ENCODE assay signal across 16 cellular contexts in the genomic region with DNA sequence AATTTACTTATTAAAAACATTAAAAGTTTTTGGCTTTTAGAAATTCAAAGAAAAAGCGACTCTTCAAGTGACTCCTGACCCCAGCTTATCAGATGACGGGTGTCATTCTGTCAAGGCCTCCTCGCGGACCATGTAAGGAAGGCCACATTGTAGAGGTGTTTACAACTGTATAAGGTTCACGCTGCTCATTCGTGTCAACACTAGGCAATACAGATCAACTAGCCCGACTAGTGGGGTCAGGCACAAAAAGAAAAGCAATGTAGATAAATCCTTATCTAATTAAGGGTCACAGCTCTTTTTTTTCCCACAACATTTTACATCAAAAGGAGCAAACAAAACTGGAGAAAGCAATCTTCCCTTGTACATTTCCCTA.
DNase-seq lines count a peak whose midpoint lies in the region; ATAC-seq, FAIRE-seq and TF ChIP-seq lines count a peak whose summit lies in the region.
"Had no signal": no experiment of that assay in that cellular context is flagged by ENCODE, and none has a peak within 500 bp of the region (broad histone marks: within the 10 kb centered on the region; RNA-seq: fewer than 3 reads in every experiment).

No MANE protein-coding gene starts in this region.

- intact Hi-C loops in HepG2 (cut with micrococcal nuclease; ENCODE audit: unreplicated experiment), result loop anchor here (5.0 kb wide), 1 partner anchor 49 kb away; no protein-coding TSS in a partner anchor
- intact Hi-C loops in right lobe of liver (cut with DNase I), result no loop called here
- intact Hi-C loops in K562 (cut with micrococcal nuclease), result no loop called here

- H3K27ac Mint-ChIP-seq in nephron progenitor cell, result peak overlapping the region; percentile 94
- H3K27ac Mint-ChIP-seq: CD4-positive, CD25-positive, alpha-beta regulatory T cell had no signal

- peaks cover 63% of the 10 kb centered on the region for H3K4me1 Mint-ChIP-seq in nephron progenitor cell
- H3K4me1 Mint-ChIP-seq: CD4-positive, CD25-positive, alpha-beta regulatory T cell had no signal

- H3K36me3 ChIP-seq in HepG2 (replicated peaks in 1 of 2; ENCODE audit: control insufficient read depth in 1 of 2, insufficient read depth in 2 of 2, low read length in 2 of 2), result no peaks in the 10 kb centered on the region
- H3K36me3 ChIP-seq in right lobe of liver, result no peaks in the 10 kb centered on the region
- peaks cover 27% of the 10 kb centered on the region; the same call in 2 of the 3 replicates for H3K36me3 ChIP-seq in K562 (ENCODE audit: control insufficient read depth, insufficient read depth, low read length)
- H3K36me3 ChIP-seq: BLaER1 treated with 17β-estradiol and CSF1 and Interleukin-3, amounts not matched to agents 10 nM and 100 nM had no signal

- H3K4me2 ChIP-seq in HepG2 (ENCODE audit: low read depth, low read length) (peak overlapping the region; percentile 68), K562 (ENCODE audit: insufficient read depth, low read length) (no peak overlapping the region)
- H3K4me2 ChIP-seq: BLaER1 treated with 17β-estradiol and CSF1 and Interleukin-3, amounts not matched to agents 10 nM and 100 nM had no signal

- peaks cover 24% of the 10 kb centered on the region for H3K36me3 Mint-ChIP-seq in nephron progenitor cell (ENCODE audit: low read depth)
- H3K36me3 Mint-ChIP-seq: CD4-positive, CD25-positive, alpha-beta regulatory T cell had no signal

- TF ChIP-seq POLR2A in HepG2 (IDR thresholded peaks at IDR 0.05; ENCODE audit: insufficient read depth in 1 of 2, low read depth in 2 of 2, low read length in 2 of 2), result no peak
- TF ChIP-seq POLR2A in right lobe of liver (IDR thresholded peaks at IDR 0.05), result no peak
- no peak for TF ChIP-seq POLR2A in K562 (conservative IDR thresholded peaks at IDR 0.05)

- TF ChIP-seq EP300 in HepG2 (IDR thresholded peaks at IDR 0.05; ENCODE audit: low read depth in 2 of 2, low read length in 2 of 2) (peak in 1 of 2 experiments; percentile 86; a peak in 2 of 4 replicates), HepG2 (CRISPR knock-in tag; IDR thresholded peaks at IDR 0.05; ENCODE audit: borderline replicate concordance) (no peak), K562 (IDR thresholded peaks at IDR 0.05; ENCODE audit: low read length) (no peak)

- 0% methylated on average over 7 of the region's 7 CpGs for WGBS in HepG2 (ENCODE audit: low lambda C conversion rate)
- WGBS in right lobe of liver (ENCODE audit: insufficient coverage, low coverage, low lambda C conversion rate, missing lambda C conversion rate), result 55% methylated on average over 7 of the region's 7 CpGs
- 20% methylated on average over 7 of the region's 7 CpGs for WGBS in K562 (ENCODE audit: insufficient coverage, low coverage, missing lambda C conversion rate)

- H3K4me3 Mint-ChIP-seq in nephron progenitor cell, result no peak overlapping the region
- H3K4me3 Mint-ChIP-seq: CD4-positive, CD25-positive, alpha-beta regulatory T cell had no signal

- no peaks in the 10 kb centered on the region for H3K9me3 Mint-ChIP-seq in nephron progenitor cell

- BruUV-seq in HepG2 (replicated peaks; lab: Mats Ljungman, UMichigan), result no TSS peak
- BruUV-seq in K562 (replicated peaks; lab: Mats Ljungman, UMichigan), result no TSS peak

- peak; percentile 68 for DNase-seq in HepG2 (ENCODE audit: low spot score)
- no peak for DNase-seq in right lobe of liver
- peak in 2 of 4 experiments; percentile 41 to 60 for DNase-seq in K562 (ENCODE audit: extremely low read depth in 1 of 4, low spot score in 3 of 4)
- DNase-seq in nephron progenitor cell, result no peak
- DNase-seq in NCI-H1417 (lab: John Stamatoyannopoulos, UW), result no peak
- DNase-seq in SIG-M5 treated with dmso at 0.1 percent for 504 hours (lab: John Stamatoyannopoulos, UW; ENCODE audit: unreplicated experiment), result no peak
- no peak for DNase-seq in islet precursor cell
- DNase-seq: 8988T; Calu3; CD4-positive, CD25-positive, alpha-beta regulatory T cell; DMS 273 treated with DMSO at 0.1 percent for 48 hours had no signal

- peak; percentile 99 for ATAC-seq in HepG2
- ATAC-seq in right lobe of liver, result no peak
- ATAC-seq in K562, result peak; percentile 50

- H4K20me1 ChIP-seq in HepG2 (ENCODE audit: insufficient read depth, low read length) (no peaks in the 10 kb centered on the region), K562 (replicated peaks; ENCODE audit: control insufficient read depth, insufficient read depth, low read length) (no peaks in the 10 kb centered on the region)
- H4K20me1 ChIP-seq: BLaER1 treated with 17β-estradiol and CSF1 and Interleukin-3, amounts not matched to agents 10 nM and 100 nM had no signal

- no peaks in the 10 kb centered on the region for H3K27me3 Mint-ChIP-seq in nephron progenitor cell (ENCODE audit: low read depth, poor library complexity)
- H3K27me3 Mint-ChIP-seq: CD4-positive, CD25-positive, alpha-beta regulatory T cell had no signal

- FAIRE-seq in HepG2 (lab: Jason Lieb, UNC), result peak; percentile 90
- FAIRE-seq in K562 (lab: Jason Lieb, UNC), result no peak
- FAIRE-seq: GM12878, GM18507, H54 had no signal

- H3K9ac ChIP-seq in HepG2 (ENCODE audit: insufficient read depth, low read depth, low read length) (peak overlapping the region; percentile 14; the same call in 1 of the 2 replicates), K562 (ENCODE audit: insufficient read depth in 1 of 2, low read depth in 2 of 2, low read length in 2 of 2) (no peak overlapping the region)
- H3K9ac ChIP-seq: BLaER1 treated with 17β-estradiol and CSF1 and Interleukin-3, amounts not matched to agents 10 nM and 100 nM; GM23248 had no signal

- peak overlapping the region in 2 of 3 experiments; percentile 4 to 7; a peak in 3 of 6 replicates for H3K4me3 ChIP-seq in HepG2 (replicated peaks in 1 of 3; ENCODE audit: insufficient read depth in 1 of 3, low read depth in 2 of 3, low read length in 3 of 3)
- no peak overlapping the region for H3K4me3 ChIP-seq in right lobe of liver
- H3K4me3 ChIP-seq in K562, result no peak overlapping the region
- H3K4me3 ChIP-seq: BLaER1 treated with 17β-estradiol and CSF1 and Interleukin-3, amounts not matched to agents 10 nM and 100 nM; GM12878; GM23248 had no signal

- H2AFZ ChIP-seq in HepG2 (ENCODE audit: low read length), result no peak overlapping the region
- H2AFZ ChIP-seq in K562 (ENCODE audit: low read depth, low read length), result peak overlapping the region; percentile 70
- H2AFZ ChIP-seq: GM23248 had no signal

- no peaks in the 10 kb centered on the region for H3K9me3 ChIP-seq in HepG2 (ENCODE audit: low read length)
- no peaks in the 10 kb centered on the region for H3K9me3 ChIP-seq in right lobe of liver
- no peaks in the 10 kb centered on the region for H3K9me3 ChIP-seq in K562 (replicated peaks; ENCODE audit: control insufficient read depth, insufficient read depth, low read depth, low read length)
- H3K9me3 ChIP-seq: BLaER1 treated with 17β-estradiol and CSF1 and Interleukin-3, amounts not matched to agents 10 nM and 100 nM had no signal

- POLR2A ChIA-PET in HepG2 (lab: Yijun Ruan, JAX) (no interaction called here), K562 (lab: Yijun Ruan, JAX) (interaction anchor here (0.6 to 1.7 kb wide), 2 partner anchors 204 to 733 kb away, joined by 3 to 5 read pairs; no protein-coding TSS in a partner anchor)

- no peak for TF ChIP-seq RAD21 in HepG2 (CRISPR knock-in tag; IDR thresholded peaks at IDR 0.05)
- TF ChIP-seq RAD21 in K562 (CRISPR knock-in tag; conservative IDR thresholded peaks at IDR 0.05 in 1 of 2, IDR thresholded peaks at IDR 0.05 in 1 of 2), result no peak

- H3K9me1 ChIP-seq in K562 (ENCODE audit: control insufficient read depth, insufficient read depth, low read length), result no peaks in the 10 kb centered on the region

- H3K27me3 ChIP-seq in HepG2 (ENCODE audit: control insufficient read depth in 1 of 2, insufficient read depth in 2 of 2, low read length in 2 of 2), result no peaks in the 10 kb centered on the region
- H3K27me3 ChIP-seq in right lobe of liver, result no peaks in the 10 kb centered on the region
- no peaks in the 10 kb centered on the region for H3K27me3 ChIP-seq in K562 (ENCODE audit: control insufficient read depth in 2 of 2, insufficient read depth in 2 of 2, low read length in 2 of 2)
- H3K27me3 ChIP-seq: BLaER1 treated with 17β-estradiol and CSF1 and Interleukin-3, amounts not matched to agents 10 nM and 100 nM had no signal

- peak overlapping the region; percentile 57 for H3K27ac ChIP-seq in HepG2 (ENCODE audit: extremely low read length, insufficient read depth, low read length)
- no peak overlapping the region for H3K27ac ChIP-seq in right lobe of liver
- no peak overlapping the region for H3K27ac ChIP-seq in K562 (ENCODE audit: extremely low read depth, low read depth, low read length)
- H3K27ac ChIP-seq: BLaER1 treated with 17β-estradiol and CSF1 and Interleukin-3, amounts not matched to agents 10 nM and 100 nM; GM23248 had no signal

- TF ChIP-seq CTCF in HepG2 (CRISPR knock-in tag; IDR thresholded peaks at IDR 0.05) (no peak), right lobe of liver (IDR thresholded peaks at IDR 0.05) (no peak), K562 (IDR thresholded peaks at IDR 0.05 in 2 of 3, conservative IDR thresholded peaks at IDR 0.05 in 1 of 3; ENCODE audit: insufficient read depth in 2 of 3, low read depth in 1 of 3, low read length in 3 of 3) (no peak), nephron progenitor cell (IDR thresholded peaks at IDR 0.05) (no peak)

- CTCF ChIA-PET in HepG2 (lab: Yijun Ruan, JAX; ENCODE audit: low intra/inter-chr PET ratio, low total read pairs) (no interaction called here), K562 (lab: Yijun Ruan, JAX; ENCODE audit: low intra/inter-chr PET ratio) (no interaction called here)

- H3K79me2 ChIP-seq in HepG2 (ENCODE audit: insufficient read depth, low read length), result no peaks in the 10 kb centered on the region
- H3K79me2 ChIP-seq in K562 (ENCODE audit: control insufficient read depth, insufficient read depth, low read length), result no peaks in the 10 kb centered on the region

- in situ Hi-C loops in HepG2 (cut with HindIII; ENCODE audit: extremely low pct_ligation_motif_present, low pct_unique_long_range_greater_than_20kb), result no loop called here
- in situ Hi-C loops in K562 (cut with MboI), result no loop called here

- peaks cover 39% of the 10 kb centered on the region for H3K4me1 ChIP-seq in HepG2 (ENCODE audit: insufficient read depth, low read length)
- no peaks in the 10 kb centered on the region for H3K4me1 ChIP-seq in right lobe of liver
- peaks cover 7 to 33% of the 10 kb centered on the region in 2 experiments for H3K4me1 ChIP-seq in K562 (replicated peaks in 1 of 2; ENCODE audit: control insufficient read depth in 2 of 2, insufficient read depth in 2 of 2, low read length in 2 of 2)

TF ChIP-seq in HepG2, 621 proteins besides CTCF, POLR2A, EP300 and RAD21 (continues in another document):
- TF ChIP-seq FOXO1 (CRISPR knock-in tag; IDR thresholded peaks at IDR 0.05), result peak; percentile 95
- TF ChIP-seq FOXJ3 (CRISPR knock-in tag; IDR thresholded peaks at IDR 0.05; ENCODE audit: borderline replicate concordance), result peak; percentile 83; the same call in 1 of the 2 replicates
- no peak for TF ChIP-seq ZNF7 (CRISPR knock-in tag; IDR thresholded peaks at IDR 0.05)
- TF ChIP-seq KLF16 (CRISPR knock-in tag; IDR thresholded peaks at IDR 0.05), result no peak

TF ChIP-seq in K562, 482 proteins besides CTCF, POLR2A, EP300 and RAD21 (continues in another document):
- TF ChIP-seq CBFA2T2 (conservative IDR thresholded peaks at IDR 0.05) (no peak), MCM2 (IDR thresholded peaks at IDR 0.05; ENCODE audit: low read depth) (no peak), CEBPG (CRISPR knock-in tag; IDR thresholded peaks at IDR 0.05) (no peak), CEBPG (tag; conservative IDR thresholded peaks at IDR 0.05 in 1 of 2, IDR thresholded peaks at IDR 0.05 in 1 of 2) (no peak)

Comparison
In these comparisons a context has a peak if more than half of its experiments do, and no peak if none do; other contexts are left out.
1. ATAC-seq: peak in HepG2 (single experiment) and K562 (single experiment); none in right lobe of liver (0 of 4).
2. H3K4me3 ChIP-seq: peak in HepG2 (2 of 3); none in right lobe of liver (0 of 3) and K562 (single experiment).